Comparison of ENCODE assay signal across 1 cellular context in the genomic region with DNA sequence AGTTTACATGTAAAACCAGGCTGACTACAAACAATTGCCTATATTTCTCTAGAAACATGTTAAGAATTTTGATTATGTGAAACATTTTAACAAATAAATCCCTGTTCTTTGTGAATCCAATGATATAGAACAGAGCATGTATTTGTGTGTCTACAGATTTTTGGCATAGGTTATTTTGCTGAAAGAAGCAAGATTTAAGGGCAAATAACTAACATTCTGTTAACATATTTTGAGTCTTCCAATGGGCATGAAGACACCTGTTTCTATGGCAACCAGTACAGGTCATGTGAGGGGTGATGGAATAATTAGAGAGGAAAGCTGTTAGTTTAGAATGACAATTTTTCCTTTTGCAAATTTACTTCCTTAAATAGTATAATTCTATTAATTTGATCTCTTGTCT.
TF ChIP-seq lines count a peak whose summit lies in the region.

No MANE protein-coding gene starts in this region.

TF ChIP-seq in SK-N-SH, 30 proteins besides CTCF, POLR2A, EP300 and RAD21 (continued from another document):
- TF ChIP-seq, protein P1, sequence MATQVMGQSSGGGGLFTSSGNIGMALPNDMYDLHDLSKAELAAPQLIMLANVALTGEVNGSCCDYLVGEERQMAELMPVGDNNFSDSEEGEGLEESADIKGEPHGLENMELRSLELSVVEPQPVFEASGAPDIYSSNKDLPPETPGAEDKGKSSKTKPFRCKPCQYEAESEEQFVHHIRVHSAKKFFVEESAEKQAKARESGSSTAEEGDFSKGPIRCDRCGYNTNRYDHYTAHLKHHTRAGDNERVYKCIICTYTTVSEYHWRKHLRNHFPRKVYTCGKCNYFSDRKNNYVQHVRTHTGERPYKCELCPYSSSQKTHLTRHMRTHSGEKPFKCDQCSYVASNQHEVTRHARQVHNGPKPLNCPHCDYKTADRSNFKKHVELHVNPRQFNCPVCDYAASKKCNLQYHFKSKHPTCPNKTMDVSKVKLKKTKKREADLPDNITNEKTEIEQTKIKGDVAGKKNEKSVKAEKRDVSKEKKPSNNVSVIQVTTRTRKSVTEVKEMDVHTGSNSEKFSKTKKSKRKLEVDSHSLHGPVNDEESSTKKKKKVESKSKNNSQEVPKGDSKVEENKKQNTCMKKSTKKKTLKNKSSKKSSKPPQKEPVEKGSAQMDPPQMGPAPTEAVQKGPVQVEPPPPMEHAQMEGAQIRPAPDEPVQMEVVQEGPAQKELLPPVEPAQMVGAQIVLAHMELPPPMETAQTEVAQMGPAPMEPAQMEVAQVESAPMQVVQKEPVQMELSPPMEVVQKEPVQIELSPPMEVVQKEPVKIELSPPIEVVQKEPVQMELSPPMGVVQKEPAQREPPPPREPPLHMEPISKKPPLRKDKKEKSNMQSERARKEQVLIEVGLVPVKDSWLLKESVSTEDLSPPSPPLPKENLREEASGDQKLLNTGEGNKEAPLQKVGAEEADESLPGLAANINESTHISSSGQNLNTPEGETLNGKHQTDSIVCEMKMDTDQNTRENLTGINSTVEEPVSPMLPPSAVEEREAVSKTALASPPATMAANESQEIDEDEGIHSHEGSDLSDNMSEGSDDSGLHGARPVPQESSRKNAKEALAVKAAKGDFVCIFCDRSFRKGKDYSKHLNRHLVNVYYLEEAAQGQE (IDR thresholded peaks at IDR 0.05; ENCODE audit: low read depth, low read length), result no peak
- TF ChIP-seq MEF2A (IDR thresholded peaks at IDR 0.05; ENCODE audit: borderline replicate concordance, low read depth) (no peak), RXRA (IDR thresholded peaks at IDR 0.05; ENCODE audit: borderline replicate concordance, low read depth) (no peak), SMC3 (IDR thresholded peaks at IDR 0.05; ENCODE audit: low read depth, low read length) (no peak)
